11 cellular contexts compared by ENCODE assay signal in the genomic region with DNA sequence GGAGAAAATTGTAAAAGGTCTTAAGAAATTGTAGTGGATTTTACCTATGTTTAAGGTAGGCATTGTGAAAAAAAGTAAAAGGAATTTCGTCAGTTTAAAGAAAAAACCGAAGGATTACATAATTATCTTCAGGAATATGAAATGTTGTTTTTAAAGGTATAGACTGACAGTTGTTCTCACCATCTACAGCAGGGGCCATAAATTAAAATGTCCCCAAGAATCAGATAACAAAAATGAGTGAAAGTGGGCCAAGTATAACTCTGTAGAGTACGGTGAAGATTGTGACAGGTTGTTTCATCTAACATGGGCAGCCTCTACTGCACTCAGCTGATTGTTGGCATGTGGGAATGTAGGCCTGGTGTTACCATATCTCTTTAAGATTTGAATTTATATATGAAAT.
"Had no signal": no experiment of that assay in that cellular context is flagged by ENCODE, and none has a peak within 500 bp of the region (broad histone marks: within the 10 kb centered on the region; RNA-seq: fewer than 3 reads in every experiment).

No MANE protein-coding gene starts in this region.

- H3K9me3 ChIP-seq: HAP-1 had no signal

- H3K4me3 ChIP-seq: GM23248, GM23338, HAP-1 had no signal

- FAIRE-seq: H1, H54 had no signal

- ATAC-seq: GM23338, HCT116 had no signal

- H3K9me3 Mint-ChIP-seq: GM23338, H9, HFFc6 had no signal

- H3K4me2 ChIP-seq: GM23338 had no signal

- H3K4me1 Mint-ChIP-seq: GM23338, H9 had no signal

- H3K9ac ChIP-seq: GM23248 had no signal

- H2AFZ ChIP-seq: GM23248, GM23338 had no signal

- H3K27ac ChIP-seq: GM23248 had no signal

- H3K4me1 ChIP-seq: HAP-1 had no signal

- H3K4me3 Mint-ChIP-seq: GM23338, H9, HFFc6 had no signal

- DNase-seq: GM23248, GOT3, H7, H9, HCEC 1CT, HFFc6 had no signal

- H3K27ac Mint-ChIP-seq: GM23338, H9, HFFc6 had no signal
